ENCODE assay signal across 1 cellular context in genomic region chr3:13419356-13420050, GRCh38.
TF ChIP-seq lines count a peak whose summit lies in the region.

No MANE protein-coding gene starts in this region.

TF ChIP-seq in K562, 482 proteins besides CTCF, POLR2A, EP300 and RAD21 (continued from another document and continues in another):
- TF ChIP-seq SAP30 (IDR thresholded peaks at IDR 0.05; ENCODE audit: borderline replicate concordance, insufficient read depth, low read depth, low read length, poor library complexity, severe bottlenecking) = peak; percentile 44
- peak; percentile 73 for TF ChIP-seq ZNF609 (CRISPR knock-in tag; IDR thresholded peaks at IDR 0.05; ENCODE audit: borderline replicate concordance)
- TF ChIP-seq NFE2L1 (tag; IDR thresholded peaks at IDR 0.05; ENCODE audit: borderline replicate concordance, low read depth) = no peak
- no peak for TF ChIP-seq HMG20A (CRISPR knock-in tag; conservative IDR thresholded peaks at IDR 0.05)
- 0 out of 2 replicates have a peak, but pooled peaks have one; percentile 8 for TF ChIP-seq ZNF282 (CRISPR knock-in tag; IDR thresholded peaks at IDR 0.05)
- TF ChIP-seq UBTF (IDR thresholded peaks at IDR 0.05; ENCODE audit: borderline replicate concordance in 1 of 2, low read depth in 2 of 2, low read length in 2 of 2) = peak; percentile 16 to 23; a peak in 2 of 4 replicates
- TF ChIP-seq RFX1 (IDR thresholded peaks at IDR 0.05) = no peak
- TF ChIP-seq XRCC5 (IDR thresholded peaks at IDR 0.05; ENCODE audit: low read depth, low read length) = 0 out of 2 replicates have a peak, but pooled peaks have one; percentile 20
- TF ChIP-seq TRIM28 (IDR thresholded peaks at IDR 0.05) = no peak
- no peak for TF ChIP-seq TRIM24 (IDR thresholded peaks at IDR 0.05)
- no peak for TF ChIP-seq ZNF280A (IDR thresholded peaks at IDR 0.05; ENCODE audit: low read depth, partially characterized antibody)
- TF ChIP-seq ADNP (tag; IDR thresholded peaks at IDR 0.05) = no peak
- TF ChIP-seq CXXC5 (CRISPR knock-in tag; IDR thresholded peaks at IDR 0.05) = no peak
- no peak for TF ChIP-seq MYBL2 (IDR thresholded peaks at IDR 0.05; ENCODE audit: low read depth)
- no peak for TF ChIP-seq MYBL2 (CRISPR knock-in tag; IDR thresholded peaks at IDR 0.05; ENCODE audit: borderline replicate concordance)
- no peak for TF ChIP-seq MECOM (CRISPR knock-in tag; IDR thresholded peaks at IDR 0.05)
- no peak for TF ChIP-seq SUPT5H (IDR thresholded peaks at IDR 0.05)
- TF ChIP-seq CHAMP1 (IDR thresholded peaks at IDR 0.05) = no peak
- no peak for TF ChIP-seq HOXB6 (CRISPR knock-in tag; IDR thresholded peaks at IDR 0.05; ENCODE audit: borderline replicate concordance)
- no peak for TF ChIP-seq NR4A1 (CRISPR knock-in tag; IDR thresholded peaks at IDR 0.05)
- TF ChIP-seq NR4A1 (tag; IDR thresholded peaks at IDR 0.05) = peak; percentile 46
- no peak; a peak in 1 of 6 replicates for TF ChIP-seq ZBTB11 (CRISPR knock-in tag; IDR thresholded peaks at IDR 0.05)
- TF ChIP-seq CBX3 (IDR thresholded peaks at IDR 0.05; ENCODE audit: borderline replicate concordance in 1 of 2, low read length in 2 of 2) = no peak
- TF ChIP-seq MXD1 (CRISPR knock-in tag; IDR thresholded peaks at IDR 0.05; ENCODE audit: borderline replicate concordance, poor library complexity, severe bottlenecking) = peak; percentile 32
- no peak for TF ChIP-seq RFX5 (IDR thresholded peaks at IDR 0.05; ENCODE audit: low read depth, low read length)
- no peak for TF ChIP-seq PURB (CRISPR knock-in tag; IDR thresholded peaks at IDR 0.05; ENCODE audit: low read depth)
- TF ChIP-seq EGR1 (conservative IDR thresholded peaks at IDR 0.05) = no peak; the same call in 1 of the 2 replicates
- no peak for TF ChIP-seq NELFE (IDR thresholded peaks at IDR 0.05; ENCODE audit: insufficient read depth, insufficient read length)
- no peak for TF ChIP-seq ZNF507 (tag; conservative IDR thresholded peaks at IDR 0.05)
- TF ChIP-seq MAFF (IDR thresholded peaks at IDR 0.05; ENCODE audit: low read length) = no peak
- no peak for TF ChIP-seq DMBX1 (CRISPR knock-in tag; IDR thresholded peaks at IDR 0.05; ENCODE audit: borderline replicate concordance)
- TF ChIP-seq TEAD4 (IDR thresholded peaks at IDR 0.05; ENCODE audit: low read length) = no peak
- no peak for TF ChIP-seq TEAD4 (CRISPR knock-in tag; IDR thresholded peaks at IDR 0.05; ENCODE audit: borderline replicate concordance)
- TF ChIP-seq ZBTB5 (IDR thresholded peaks at IDR 0.05) = no peak
- TF ChIP-seq TFAM (CRISPR knock-in tag; conservative IDR thresholded peaks at IDR 0.05) = no peak
- peak; percentile 8; the same call in 1 of the 2 replicates for TF ChIP-seq NR1H2 (CRISPR knock-in tag; IDR thresholded peaks at IDR 0.05)
- TF ChIP-seq IRF9 (tag; IDR thresholded peaks at IDR 0.05) = no peak; the same call in 1 of the 2 replicates
- no peak for TF ChIP-seq ZNF696 (CRISPR knock-in tag; conservative IDR thresholded peaks at IDR 0.05)
- TF ChIP-seq SRSF7 (optimal IDR thresholded peaks at IDR 0.05; ENCODE audit: low read depth, low read length) = no peak
- TF ChIP-seq GATA2 (CRISPR knock-in tag; IDR thresholded peaks at IDR 0.05) = no peak
- TF ChIP-seq ZNF444 (CRISPR knock-in tag; IDR thresholded peaks at IDR 0.05) = no peak
- TF ChIP-seq ZNF134 (CRISPR knock-in tag; conservative IDR thresholded peaks at IDR 0.05) = no peak; the same call in 1 of the 2 replicates
- TF ChIP-seq BRD9 (IDR thresholded peaks at IDR 0.05; ENCODE audit: low read depth, partially characterized antibody) = no peak
- no peak for TF ChIP-seq ARID2 (IDR thresholded peaks at IDR 0.05)
- TF ChIP-seq SP1 (CRISPR knock-in tag; IDR thresholded peaks at IDR 0.05) = peak; percentile 63
- no peak for TF ChIP-seq PHF8 (IDR thresholded peaks at IDR 0.05; ENCODE audit: borderline replicate concordance, low read length)
- peak; percentile 86 for TF ChIP-seq TGIF2 (CRISPR knock-in tag; IDR thresholded peaks at IDR 0.05)
- no peak for TF ChIP-seq PTRF (tag; IDR thresholded peaks at IDR 0.05)
- no peak for TF ChIP-seq KLF10 (CRISPR knock-in tag; IDR thresholded peaks at IDR 0.05)
